In the genomic region with DNA sequence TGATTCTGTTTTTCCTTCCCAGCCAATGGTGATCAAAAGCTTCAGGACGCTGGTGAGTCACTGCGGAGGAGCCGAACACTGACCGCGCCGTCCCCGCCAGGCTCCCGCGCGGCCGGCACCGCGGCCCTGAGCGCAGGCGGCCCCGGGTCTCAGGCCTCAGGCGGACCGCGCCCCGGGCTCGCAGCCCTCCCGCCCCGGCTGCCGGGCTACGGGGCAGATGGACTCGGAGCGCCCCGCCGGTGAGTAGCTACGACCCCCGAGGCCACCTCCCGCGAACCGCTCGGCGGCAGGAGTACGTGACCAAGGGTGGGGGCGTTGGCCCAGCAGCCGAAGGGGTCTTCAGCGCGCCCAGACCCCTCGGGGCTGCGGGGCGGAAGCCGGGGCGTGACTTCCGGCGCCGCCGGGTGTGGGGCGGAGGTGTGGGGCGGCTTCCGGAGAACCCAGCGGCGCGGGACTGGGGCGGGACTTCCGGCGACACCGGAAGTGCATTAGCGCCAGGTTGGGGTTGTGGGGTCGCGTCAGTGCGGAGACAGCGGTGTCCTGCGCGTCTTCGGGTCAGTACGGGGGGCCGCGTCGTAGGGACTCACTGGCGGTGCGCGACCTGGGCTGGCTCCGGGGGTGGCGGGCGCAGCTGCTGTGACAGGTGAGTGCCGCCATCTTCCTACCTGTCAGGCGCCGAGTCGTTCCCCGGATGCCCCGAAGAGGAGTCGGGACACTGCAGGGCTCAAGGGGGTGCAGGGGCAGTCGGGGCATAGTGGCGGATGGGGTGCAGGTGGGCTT, we compare ENCODE assay signal across 8 cellular contexts. TPM values are rescaled to one million over a fixed set of nuclear protein-coding genes. Genes with fewer than 3 reads are reported as not detected.
DNase-seq lines count a peak whose midpoint lies in the region; ATAC-seq, FAIRE-seq and TF ChIP-seq lines count a peak whose summit lies in the region.

A gene with protein sequence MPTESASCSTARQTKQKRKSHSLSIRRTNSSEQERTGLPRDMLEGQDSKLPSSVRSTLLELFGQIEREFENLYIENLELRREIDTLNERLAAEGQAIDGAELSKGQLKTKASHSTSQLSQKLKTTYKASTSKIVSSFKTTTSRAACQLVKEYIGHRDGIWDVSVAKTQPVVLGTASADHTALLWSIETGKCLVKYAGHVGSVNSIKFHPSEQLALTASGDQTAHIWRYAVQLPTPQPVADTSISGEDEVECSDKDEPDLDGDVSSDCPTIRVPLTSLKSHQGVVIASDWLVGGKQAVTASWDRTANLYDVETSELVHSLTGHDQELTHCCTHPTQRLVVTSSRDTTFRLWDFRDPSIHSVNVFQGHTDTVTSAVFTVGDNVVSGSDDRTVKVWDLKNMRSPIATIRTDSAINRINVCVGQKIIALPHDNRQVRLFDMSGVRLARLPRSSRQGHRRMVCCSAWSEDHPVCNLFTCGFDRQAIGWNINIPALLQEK (plus strand): TSS at position 60 of the 780 bp plus-strand sequence. CDS start 15,771 bp downstream, outside the sequence.

- CTCF ChIA-PET in activated B cell treated with CpG ODN at 0.5 μM for 24 hours (lab: Charles Lee), result no interaction called here

- peak within 1 kb of the TSS; percentile 94 for H3K27ac ChIP-seq in 22Rv1

- peak within 1 kb of the TSS; percentile 92 for H3K27ac Mint-ChIP-seq in activated B cell treated with CpG ODN at 0.5 μM for 24 hours

- H3K4me1 Mint-ChIP-seq in activated B cell treated with CpG ODN at 0.5 μM for 24 hours, result peaks cover 74% of the 10 kb centered on the region

- H3K9me3 Mint-ChIP-seq in activated B cell treated with CpG ODN at 0.5 μM for 24 hours, result no peaks in the 10 kb centered on the region

- H3K36me3 Mint-ChIP-seq in activated B cell treated with CpG ODN at 0.5 μM for 24 hours (ENCODE audit: low read depth), result peaks cover 50% of the 10 kb centered on the region

- ATAC-seq in HG02970 (IDR thresholded peaks at IDR 0.05; ENCODE audit: low FRiP score, unreplicated experiment), result peak; percentile 90
- peak; percentile 89 for ATAC-seq in activated B cell treated with CpG ODN at 0.5 μM for 24 hours (ENCODE audit: low read depth)

- POLR2A ChIA-PET in activated B cell treated with CpG ODN at 0.5 μM for 24 hours (lab: Charles Lee), result interaction anchor here (0.6 to 4.5 kb wide), 7 partner anchors 8 to 125 kb away, joined by 3 to 26 read pairs (median 15); a partner anchor contains a TSS

- H3K4me3 Mint-ChIP-seq in activated B cell treated with CpG ODN at 0.5 μM for 24 hours, result peak within 1 kb of the TSS; percentile 94

- FAIRE-seq in GM18507 (lab: Jason Lieb, UNC), result peak; percentile 83

- TF ChIP-seq CTCF in 22Rv1 (IDR thresholded peaks at IDR 0.05) (no peak), activated B cell treated with CpG ODN at 0.5 μM for 24 hours (IDR thresholded peaks at IDR 0.05) (no peak), cardiac fibroblast (IDR thresholded peaks at IDR 0.05; ENCODE audit: low read depth, low read length) (no peak)

- peak within 1 kb of the TSS; percentile 78 to 99 for H3K4me3 ChIP-seq in cardiac fibroblast (replicated peaks in 1 of 2; ENCODE audit: low read depth in 2 of 2, low read length in 2 of 2)

- intact Hi-C loops in activated B cell treated with CpG ODN at 0.5 μM for 24 hours (cut with micrococcal nuclease), result loop anchor here (1.0 to 5.0 kb wide), 5 partner anchors 8 to 919 kb away; a partner anchor contains a TSS

- H3K27me3 Mint-ChIP-seq in activated B cell treated with CpG ODN at 0.5 μM for 24 hours, result no peaks in the 10 kb centered on the region

- DNase-seq in GM18507 (ENCODE audit: extremely low spot score, insufficient read length, low read depth) (peak; percentile 86), NCI-H2029 treated with DMSO at 0.1 percent for 48 hours (lab: John Stamatoyannopoulos, UW) (peak; percentile 6), activated B cell treated with CpG ODN at 0.5 μM for 24 hours (peak; percentile 94), cardiac fibroblast (ENCODE audit: low read depth in 2 of 2) (peak; percentile 87 to 92), islet precursor cell (peak; percentile 90)
- peak; percentile 90 for DNase-seq in stimulated activated CD4-positive, alpha-beta T cell treated with anti-CD3 and anti-CD28 coated beads, Interleukin-12 subunit alpha, Interleukin-12 subunit beta, amount 100 ng/mL, for 4 hours

RNA-seq across cellular contexts. Expression of the gene that starts here (rescaled TPM):
- 16.2 and 20.0 TPM in 2 replicates for total RNA-seq in activated B cell treated with CpG ODN at 0.5 μM for 24 hours

Comparison
In these comparisons a context has a peak if more than half of its experiments do, and no peak if none do; other contexts are left out.
1. Peak in every context shown above with its lines: DNase-seq, ATAC-seq, H3K4me3 ChIP-seq and H3K27ac ChIP-seq.
2. DNase-seq: peak in every context shown above with its lines; median percentile 94 in activated B cell treated with CpG ODN at 0.5 μM for 24 hours; 90 in islet precursor cell; 90 in stimulated activated CD4-positive, alpha-beta T cell treated with anti-CD3 and anti-CD28 coated beads, Interleukin-12 subunit alpha, Interleukin-12 subunit beta, amount 100 ng/mL, for 4 hours; 90 in cardiac fibroblast; 86 in GM18507; 6 in NCI-H2029 treated with DMSO at 0.1 percent for 48 hours.